ENCODE assay signal across 19 cellular contexts in genomic region chr12:43396671-43397070, GRCh38.
"Had no signal": no experiment of that assay in that cellular context is flagged by ENCODE, and none has a peak within 500 bp of the region (broad histone marks: within the 10 kb centered on the region; RNA-seq: fewer than 3 reads in every experiment).

No MANE protein-coding gene starts in this region.

- H3K9me2 ChIP-seq: SK-N-SH had no signal

- H3K4me2 ChIP-seq: KMS-11, SK-N-SH had no signal

- H3K9me3 ChIP-seq: SK-N-SH had no signal

- H3K4me3 ChIP-seq: K562 had no signal

- H3K27ac ChIP-seq: KMS-11, RWPE1 had no signal

- DNase-seq: Kasumi-1, MV-4-11, NCI-H1048, NCI-H1436, NCI-H187, NCI-H2029, NCI-H2171, NCI-H226, NCI-H446, NCI-H510A, NCI-H82, SHP77, SK-N-SH, SW 1271, T-cell had no signal

- ATAC-seq: K562, Panc1, T-cell had no signal
